ENCODE assay signal across 9 cellular contexts in the genomic region with DNA sequence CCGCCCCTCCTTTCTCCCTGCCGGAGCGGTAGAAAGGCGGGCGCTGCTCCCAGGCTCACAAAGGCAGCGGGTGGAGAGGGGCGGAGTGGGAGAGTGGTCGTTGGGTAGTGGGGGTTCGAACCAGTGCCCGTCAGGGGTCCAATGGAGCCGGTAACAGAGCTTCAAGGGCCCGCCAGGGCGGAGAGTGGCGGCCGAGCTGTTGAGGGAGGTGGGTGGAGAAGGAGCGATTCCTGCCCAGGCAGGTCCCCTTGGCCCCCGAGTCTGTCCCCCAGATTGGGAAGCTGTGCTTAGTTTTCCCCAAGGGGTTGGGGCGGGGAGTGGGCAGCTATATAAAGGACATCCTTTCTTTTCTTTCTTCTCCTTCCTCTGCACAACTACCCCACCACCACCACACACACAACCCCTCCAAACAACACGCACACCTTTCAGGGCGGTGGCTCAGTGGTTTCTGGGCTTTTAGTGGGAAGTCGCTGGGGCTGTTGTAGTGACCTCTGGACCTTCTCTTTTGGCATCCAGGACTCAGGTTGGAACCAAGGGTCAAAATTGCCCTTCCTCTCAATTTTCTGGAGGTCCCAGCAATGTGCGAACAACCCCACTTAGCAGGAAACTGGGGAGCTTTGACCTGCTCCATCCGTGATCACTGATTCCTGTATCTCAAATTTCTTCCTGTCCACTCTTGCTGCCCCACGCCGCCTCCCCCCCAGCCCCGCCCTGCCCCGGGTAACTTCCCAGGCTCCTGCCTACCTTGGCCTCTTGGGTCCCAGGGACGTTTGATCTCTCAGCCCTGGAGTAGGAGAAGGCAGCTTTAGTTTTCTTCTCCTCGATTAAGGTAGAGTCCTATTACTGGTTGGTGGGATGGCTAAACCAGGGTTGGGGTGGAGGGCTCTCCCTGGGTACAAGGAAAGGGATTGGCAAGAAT. TPM values are rescaled to one million over a fixed set of nuclear protein-coding genes. Genes with fewer than 3 reads are reported as not detected.
A peak's percentile ranks its signal among the peaks of the same experiment; 100 is the strongest.
DNase-seq lines count a peak whose midpoint lies in the region; ATAC-seq and TF ChIP-seq lines count a peak whose summit lies in the region.
"Had no signal": no experiment of that assay in that cellular context is flagged by ENCODE, and none has a peak within 500 bp of the region (broad histone marks: within the 10 kb centered on the region; RNA-seq: fewer than 3 reads in every experiment).

No MANE protein-coding gene starts in this region.

- H3K36me3 ChIP-seq in mammary epithelial cell (ENCODE audit: insufficient read depth, low read length), result no peaks in the 10 kb centered on the region
- no peaks in the 10 kb centered on the region for H3K36me3 ChIP-seq in mesendoderm (ENCODE audit: control insufficient read depth, insufficient read depth, low read length)

- no peak overlapping the region for H2BK120ac ChIP-seq in mesendoderm (ENCODE audit: low read depth, low read length)

- H3K4me2 ChIP-seq in mammary epithelial cell (ENCODE audit: insufficient read depth, low read depth, low read length), result peak overlapping the region; percentile 64
- peak overlapping the region; percentile 4 for H3K4me2 ChIP-seq in mesendoderm (ENCODE audit: low read length)

- H3K4me3 ChIP-seq in mammary epithelial cell (replicated peaks in 1 of 3; ENCODE audit: insufficient read depth in 1 of 3, low read depth in 2 of 3, low read length in 3 of 3) (peak overlapping the region; percentile 66 to 74 (median 74)), mesendoderm (ENCODE audit: low read length) (no peak overlapping the region)

- H3K9ac ChIP-seq in mammary epithelial cell (ENCODE audit: insufficient read depth, low read length), result peak overlapping the region; percentile 89
- peak overlapping the region; percentile 24 for H3K9ac ChIP-seq in mesendoderm (ENCODE audit: low read length)

- H3K4me1 ChIP-seq in mammary epithelial cell (ENCODE audit: insufficient read depth, low read length), result peaks cover 18% of the 10 kb centered on the region
- H3K4me1 ChIP-seq in mesendoderm (ENCODE audit: control insufficient read depth, low read depth, low read length), result no peaks in the 10 kb centered on the region

- H3K23ac ChIP-seq in mesendoderm (ENCODE audit: low read length), result no peak overlapping the region

- no peak overlapping the region for H4K5ac ChIP-seq in mesendoderm (ENCODE audit: low read length)

- H3K4ac ChIP-seq in mesendoderm (ENCODE audit: low read depth, low read length), result no peak overlapping the region

- dilution Hi-C loops in mammary epithelial cell (cut with HindIII; ENCODE audit: low sequenced_read_pairs), result no loop called here

- no peak overlapping the region for H2BK15ac ChIP-seq in mesendoderm (replicated peaks; ENCODE audit: low read depth)

- peaks cover 70% of the 10 kb centered on the region for H3K79me2 ChIP-seq in mammary epithelial cell (ENCODE audit: insufficient read depth, low read length)
- H3K79me2 ChIP-seq in mesendoderm (ENCODE audit: control insufficient read depth, insufficient read depth, low read length), result no peaks in the 10 kb centered on the region

- H3K27me3 Mint-ChIP-seq in activated CD4-positive, alpha-beta T cell treated with anti-CD3 and anti-CD28 coated beads, Interleukin-2, amount 10 ng/mL, durations not matched to agents 7 days and 5 days, result peaks cover 3% of the 10 kb centered on the region
- H3K27me3 Mint-ChIP-seq in type B pancreatic cell, result no peaks in the 10 kb centered on the region

- no peak overlapping the region for H2BK5ac ChIP-seq in mesendoderm (ENCODE audit: low read length)

- H2AK5ac ChIP-seq in mesendoderm (ENCODE audit: low read length), result no peak overlapping the region

- no peaks in the 10 kb centered on the region for H3K79me1 ChIP-seq in mesendoderm (ENCODE audit: low read length)

- H2AFZ ChIP-seq in mammary epithelial cell (ENCODE audit: low read depth, low read length), result no peak overlapping the region

- H3K4me3 Mint-ChIP-seq in activated CD4-positive, alpha-beta T cell treated with anti-CD3 and anti-CD28 coated beads, Interleukin-2, amount 10 ng/mL, durations not matched to agents 7 days and 5 days, result peak overlapping the region; percentile 78
- H3K4me3 Mint-ChIP-seq in type B pancreatic cell, result peak overlapping the region; percentile 95

- intact Hi-C loops in mammary epithelial cell (cut with micrococcal nuclease), result no loop called here

- no TSS peak for BruUV-seq in mammary epithelial cell (replicated peaks; lab: Mats Ljungman, UMichigan)

- no peaks in the 10 kb centered on the region for H3K9me3 Mint-ChIP-seq in activated CD4-positive, alpha-beta T cell treated with anti-CD3 and anti-CD28 coated beads, Interleukin-2, amount 10 ng/mL, durations not matched to agents 7 days and 5 days
- no peaks in the 10 kb centered on the region for H3K9me3 Mint-ChIP-seq in type B pancreatic cell

- no peak overlapping the region for H4K8ac ChIP-seq in mesendoderm (ENCODE audit: low read depth, low read length)

- peak overlapping the region; percentile 42 for H3K56ac ChIP-seq in mesendoderm (ENCODE audit: low read length)

- H3K27me3 ChIP-seq in mammary epithelial cell (ENCODE audit: insufficient read depth, low read length) (no peaks in the 10 kb centered on the region), mesendoderm (ENCODE audit: insufficient read depth, low read length, poor library complexity) (peaks cover 8% of the 10 kb centered on the region)

- WGBS in mammary epithelial cell (ENCODE audit: low coverage, missing lambda C conversion rate), result 53% methylated on average over 17 of the region's 29 CpGs
- WGBS in mesendoderm (ENCODE audit: extremely low coverage, insufficient coverage, low lambda C conversion rate), result no CpG with 5 or more reads among the region's 29 CpGs

- peak overlapping the region; percentile 81 for H3K27ac ChIP-seq in mammary epithelial cell (ENCODE audit: insufficient read depth, low read depth, low read length)
- H3K27ac ChIP-seq in mesendoderm (ENCODE audit: low read depth, low read length), result no peak overlapping the region

- ATAC-seq in GM19395 (IDR thresholded peaks at IDR 0.05; ENCODE audit: unreplicated experiment) (no peak), HG02884 (IDR thresholded peaks at IDR 0.05; ENCODE audit: unreplicated experiment) (no peak)

- DNase-seq in activated CD4-positive, alpha-beta T cell treated with anti-CD3 and anti-CD28 coated beads, Interleukin-2, amount 10 ng/mL, durations not matched to agents 7 days and 5 days, result no peak
- DNase-seq in activated CD4-positive, alpha-beta T cell treated with anti-CD3 and anti-CD28 coated beads, Interleukin-2, amount 50 U/mL, for 48 hours, result no peak
- DNase-seq in mammary epithelial cell (no peak), mesendoderm (no peak), type B pancreatic cell (ENCODE audit: extremely low spot score, unreplicated experiment) (peak; percentile 60), SW 1271 (lab: John Stamatoyannopoulos, UW) (no peak)
- DNase-seq: DMS153 had no signal

- H3K27ac Mint-ChIP-seq in activated CD4-positive, alpha-beta T cell treated with anti-CD3 and anti-CD28 coated beads, Interleukin-2, amount 10 ng/mL, durations not matched to agents 7 days and 5 days, result no peak overlapping the region
- peak overlapping the region; percentile 59 for H3K27ac Mint-ChIP-seq in type B pancreatic cell

- H3K4me1 Mint-ChIP-seq in activated CD4-positive, alpha-beta T cell treated with anti-CD3 and anti-CD28 coated beads, Interleukin-2, amount 10 ng/mL, durations not matched to agents 7 days and 5 days, result peaks cover 21% of the 10 kb centered on the region
- peaks cover 14% of the 10 kb centered on the region for H3K4me1 Mint-ChIP-seq in type B pancreatic cell (ENCODE audit: unreplicated experiment)

- no peak overlapping the region for H3K18ac ChIP-seq in mesendoderm (ENCODE audit: low read length)

- POLR2A ChIA-PET in activated CD4-positive, alpha-beta T cell treated with anti-CD3 and anti-CD28 coated beads, Interleukin-2, amount 10 ng/mL, durations not matched to agents 7 days and 5 days (lab: Charles Lee), result no interaction called here

- in situ Hi-C loops in mammary epithelial cell (cut with MboI; ENCODE audit: low sequenced_read_pairs in 2 of 2), result loop anchor here (5.0 to 25.0 kb wide), 4 partner anchors 104 to 307 kb away; no protein-coding TSS in a partner anchor

- CTCF ChIA-PET in activated CD4-positive, alpha-beta T cell treated with anti-CD3 and anti-CD28 coated beads, Interleukin-2, amount 10 ng/mL, durations not matched to agents 7 days and 5 days (lab: Charles Lee), result no interaction called here
- CTCF ChIA-PET in mammary epithelial cell (lab: Charles Lee; ENCODE audit: low non-redundant PET), result no interaction called here

- no peaks in the 10 kb centered on the region for H3K9me3 ChIP-seq in mammary epithelial cell (replicated peaks; ENCODE audit: insufficient read depth, low read length)

- H3K36me3 Mint-ChIP-seq in activated CD4-positive, alpha-beta T cell treated with anti-CD3 and anti-CD28 coated beads, Interleukin-2, amount 10 ng/mL, durations not matched to agents 7 days and 5 days (ENCODE audit: low read depth), result no peaks in the 10 kb centered on the region
- H3K36me3 Mint-ChIP-seq in type B pancreatic cell, result no peaks in the 10 kb centered on the region

- H4K20me1 ChIP-seq in mammary epithelial cell (ENCODE audit: insufficient read depth, low read length), result peaks cover 6% of the 10 kb centered on the region

- TF ChIP-seq CTCF in mammary epithelial cell (conservative IDR thresholded peaks at IDR 0.05 in 1 of 2, IDR thresholded peaks at IDR 0.05 in 1 of 2; ENCODE audit: extremely low read depth in 1 of 2, insufficient read depth in 1 of 2, low read depth in 1 of 2, low read length in 2 of 2) (no peak), type B pancreatic cell (conservative IDR thresholded peaks at IDR 0.05) (no peak)

RNA-seq across cellular contexts. Expression of gene EFNB1, which starts 1.9 kb away (rescaled TPM):
- total RNA-seq in activated CD4-positive, alpha-beta T cell treated with anti-CD3 and anti-CD28 coated beads, Interleukin-2, amount 10 ng/mL, durations not matched to agents 7 days and 5 days, result 1 to 10 TPM; 3.8 to 4.6 TPM
- total RNA-seq in mammary epithelial cell (100 to 1,000 TPM; 143 to 167 TPM), type B pancreatic cell (ENCODE audit: low replicate concordance) (35.9 and 63.7 TPM in 2 replicates)
- polyA plus RNA-seq in mammary epithelial cell, result 121 TPM
- polyA minus RNA-seq in mammary epithelial cell, result 68.9 TPM
- 3.3 TPM for polyA plus RNA-seq in mesendoderm (2013, experiment 1 of 2)
- 3.5 TPM for polyA plus RNA-seq in mesendoderm (2013, experiment 2 of 2)
